12 cellular contexts compared by ENCODE assay signal in genomic region chr12:2288001-2288400, GRCh38.
A peak's percentile ranks its signal among the peaks of the same experiment; 100 is the strongest.
DNase-seq lines count a peak whose midpoint lies in the region; ATAC-seq and TF ChIP-seq lines count a peak whose summit lies in the region.
"Had no signal": no experiment of that assay in that cellular context is flagged by ENCODE, and none has a peak within 500 bp of the region (broad histone marks: within the 10 kb centered on the region; RNA-seq: fewer than 3 reads in every experiment).

No MANE protein-coding gene starts in this region.

- WGBS in hepatocyte (ENCODE audit: low lambda C conversion rate, missing lambda C conversion rate): 48% methylated on average over 2 of the region's 2 CpGs

- H3K9me3 ChIP-seq in hepatocyte (ENCODE audit: low read depth) (no peaks in the 10 kb centered on the region), uterus (no peaks in the 10 kb centered on the region), breast epithelium (no peaks in the 10 kb centered on the region)
- H3K9me3 ChIP-seq: A549 had no signal

- H3K36me3 ChIP-seq in hepatocyte (replicated peaks; ENCODE audit: insufficient read depth, low read depth) (no peaks in the 10 kb centered on the region), uterus (no peaks in the 10 kb centered on the region), breast epithelium (no peaks in the 10 kb centered on the region)

- peak overlapping the region; percentile 81; the same call in 1 of the 2 replicates for H3K27ac ChIP-seq in VCaP
- H3K27ac ChIP-seq in hepatocyte: peak overlapping the region; percentile 40
- H3K27ac ChIP-seq in uterus: peak overlapping the region; percentile 74 to 83
- no peak overlapping the region for H3K27ac ChIP-seq in breast epithelium
- H3K27ac ChIP-seq: A549, parathyroid adenoma had no signal

- H3K79me2 ChIP-seq in hepatocyte: no peaks in the 10 kb centered on the region
- H3K79me2 ChIP-seq: parathyroid adenoma had no signal

- DNase-seq in SKM-1 treated with dmso at 0.1 percent for 144 hours (lab: John Stamatoyannopoulos, UW; ENCODE audit: unreplicated experiment) (peak; percentile 5), SKM-1 (lab: John Stamatoyannopoulos, UW; ENCODE audit: unreplicated experiment) (no peak), hepatocyte (ENCODE audit: low spot score) (peak; percentile 77), uterus (no peak), DMS153 (lab: John Stamatoyannopoulos, UW) (no peak), breast epithelium (ENCODE audit: low spot score in 2 of 2) (no peak)
- DNase-seq: H9 had no signal

- TF ChIP-seq CTCF in VCaP (conservative IDR thresholded peaks at IDR 0.05) (no peak), hepatocyte (IDR thresholded peaks at IDR 0.05; ENCODE audit: poor library complexity) (no peak), uterus (IDR thresholded peaks at IDR 0.05) (no peak), breast epithelium (IDR thresholded peaks at IDR 0.05) (no peak)

- H3K27me3 ChIP-seq in hepatocyte: no peaks in the 10 kb centered on the region
- H3K27me3 ChIP-seq in uterus: no peaks in the 10 kb centered on the region
- H3K27me3 ChIP-seq in breast epithelium: no peaks in the 10 kb centered on the region

- ATAC-seq in GM19397 (IDR thresholded peaks at IDR 0.05; ENCODE audit: unreplicated experiment): no peak
- ATAC-seq: A549, Panc1 had no signal

- no peak overlapping the region for H3K4me2 ChIP-seq in hepatocyte
- H3K4me2 ChIP-seq: A549 had no signal

- H3K4me1 ChIP-seq in hepatocyte (ENCODE audit: insufficient read depth) (peaks cover 59% of the 10 kb centered on the region), uterus (peaks cover 9 to 23% of the 10 kb centered on the region in 2 donors), breast epithelium (peaks cover 10 to 31% of the 10 kb centered on the region in 2 donors)
- H3K4me1 ChIP-seq: A549, parathyroid adenoma had no signal

- H2AFZ ChIP-seq in hepatocyte: no peak overlapping the region
- H2AFZ ChIP-seq: parathyroid adenoma had no signal

- intact Hi-C loops in uterus (cut with DNase I; ENCODE audit: low total_unique reads): no loop called here
- intact Hi-C loops in breast epithelium (cut with DNase I; ENCODE audit: low total_unique reads): no loop called here

- TF ChIP-seq POLR2A in uterus (IDR thresholded peaks at IDR 0.05) (no peak), breast epithelium (IDR thresholded peaks at IDR 0.05) (no peak)

- H3K4me3 ChIP-seq in hepatocyte (no peak overlapping the region), uterus (no peak overlapping the region), breast epithelium (no peak overlapping the region)
- H3K4me3 ChIP-seq: A549 had no signal

- no peaks in the 10 kb centered on the region for H4K20me1 ChIP-seq in hepatocyte (ENCODE audit: insufficient read depth, poor library complexity, severe bottlenecking)

- no peaks in the 10 kb centered on the region for H3K9me2 ChIP-seq in hepatocyte (replicated peaks; ENCODE audit: insufficient read depth)

Comparison
In these comparisons a context has a peak if more than half of its experiments do, and no peak if none do; other contexts are left out.
1. DNase-seq: peak in SKM-1 treated with dmso at 0.1 percent for 144 hours (single experiment) and hepatocyte (single experiment); none in SKM-1 (single experiment), uterus (0 of 2), DMS153 (single experiment) and breast epithelium (0 of 2).
2. H3K27ac ChIP-seq: peak in VCaP (single experiment), hepatocyte (single experiment) and uterus (2 of 2); none in breast epithelium (0 of 2).